ENCODE assay signal across 8 cellular contexts in genomic region chr5:132500931-132501628, GRCh38. TPM values are rescaled to one million over a fixed set of nuclear protein-coding genes. Genes with fewer than 3 reads are reported as not detected.
A peak's percentile ranks its signal among the peaks of the same experiment; 100 is the strongest.
DNase-seq lines count a peak whose midpoint lies in the region; ATAC-seq and TF ChIP-seq lines count a peak whose summit lies in the region.

No MANE protein-coding gene starts in this region.

- H4K20me1 ChIP-seq in PC-9 (ENCODE audit: insufficient read depth) = no peaks in the 10 kb centered on the region

- H3K4me1 ChIP-seq in PC-9 (replicated peaks; ENCODE audit: insufficient read depth) = peaks cover 46% of the 10 kb centered on the region

- H3K4me3 ChIP-seq in PC-9 (no peak overlapping the region), foreskin fibroblast (ENCODE audit: low read depth in 1 of 2, low read length in 2 of 2) (no peak overlapping the region)

- POLR2A ChIA-PET in PC-9 (lab: Charles Lee; ENCODE audit: unreplicated experiment) = no interaction called here

- H3K27me3 ChIP-seq in PC-9 (ENCODE audit: insufficient read depth, low read depth) = no peaks in the 10 kb centered on the region

- peaks cover 30% of the 10 kb centered on the region for H3F3A ChIP-seq in PC-9 (ENCODE audit: insufficient read depth, low read depth)

- no peak overlapping the region for H3K27ac ChIP-seq in PC-9

- CTCF ChIA-PET in PC-9 (lab: Charles Lee) = interaction anchor here (0.9 to 1.3 kb wide), 3 partner anchors 35 to 263 kb away, joined by 3 to 8 read pairs (median 3); no protein-coding TSS in a partner anchor

- intact Hi-C loops in PC-9 (cut with micrococcal nuclease; ENCODE audit: unreplicated experiment) = loop anchor here (1.0 to 2.0 kb wide), 2 partner anchors 115 to 436 kb away; no protein-coding TSS in a partner anchor

- H3K9me2 ChIP-seq in PC-9 (ENCODE audit: insufficient read depth) = no peaks in the 10 kb centered on the region

- peak; percentile 11 for DNase-seq in NCI-H2227 (lab: John Stamatoyannopoulos, UW; ENCODE audit: unreplicated experiment)
- no peak for DNase-seq in NCI-H2227 treated with DMSO at 0.1 percent for 48 hours (lab: John Stamatoyannopoulos, UW)
- DNase-seq in PC-9 = peak in 1 of 2 experiments; percentile 45
- peak; percentile 46 to 71 for DNase-seq in activated T-helper 1 cell treated with anti-CD3 and anti-CD28 coated beads, Interleukin-2, amount 50 U/mL, for 16 hours (ENCODE audit: low read depth in 1 of 2, low spot score in 1 of 2)
- peak; percentile 37 to 78 for DNase-seq in foreskin fibroblast
- DNase-seq in omental fat pad (ENCODE audit: low spot score) = no peak

- no peaks in the 10 kb centered on the region for H3K79me2 ChIP-seq in PC-9 (ENCODE audit: low read depth)

- TF ChIP-seq CTCF in PC-9 (conservative IDR thresholded peaks at IDR 0.05) (peak; percentile 89), foreskin fibroblast (IDR thresholded peaks at IDR 0.05; ENCODE audit: low read depth, low read length) (peak; percentile 78), omental fat pad (IDR thresholded peaks at IDR 0.05) (peak in 2 of 3 donors; percentile 76 to 88)

- no peak overlapping the region for H2AFZ ChIP-seq in PC-9

- BruUV-seq in PC-9 (replicated peaks; lab: Mats Ljungman, UMichigan) = no TSS peak

- ATAC-seq in HG03159 (IDR thresholded peaks at IDR 0.05; ENCODE audit: unreplicated experiment) = peak; percentile 33
- ATAC-seq in omental fat pad (ENCODE audit: low FRiP score) = no peak
- no peak for ATAC-seq in HG03139 (IDR thresholded peaks at IDR 0.05; ENCODE audit: unreplicated experiment)

- H3K36me3 ChIP-seq in PC-9 (ENCODE audit: low read depth) = no peaks in the 10 kb centered on the region

- H3K4me2 ChIP-seq in PC-9 = no peak overlapping the region

- H3K9me3 ChIP-seq in PC-9 (ENCODE audit: insufficient read depth, low read depth) = no peaks in the 10 kb centered on the region; the same call in 1 of the 2 replicates

RNA-seq across cellular contexts. Expression of gene IRF1, which starts 10.5 kb away (rescaled TPM):
- total RNA-seq in PC-9 (2021) (27.1 and 38.9 TPM in 2 replicates), omental fat pad (100 to 1,000 TPM in 3 of 4 donors, 10 to 100 TPM in 1; 23.5 to 172 (median 133) TPM)

RNA-seq across cellular contexts. Expression of gene IL5, which starts 42.2 kb away (rescaled TPM):
- total RNA-seq in PC-9 (2021) (not detected in 2 replicates), omental fat pad (not detected)

RNA-seq across cellular contexts. Expression of gene RAD50, which starts 55.7 kb away (rescaled TPM):
- total RNA-seq in PC-9 (2021) = 33.9 and 42.2 TPM in 2 replicates
- total RNA-seq in omental fat pad = 10 to 100 TPM; 23.4 to 37.4 (median 29.8) TPM

Comparison
In these comparisons a context has a peak if more than half of its experiments do, and no peak if none do; other contexts are left out.
1. DNase-seq: peak in NCI-H2227 (single experiment), activated T-helper 1 cell treated with anti-CD3 and anti-CD28 coated beads, Interleukin-2, amount 50 U/mL, for 16 hours (2 of 2) and foreskin fibroblast (2 of 2); none in NCI-H2227 treated with DMSO at 0.1 percent for 48 hours (single experiment) and omental fat pad (single experiment).
2. Peak in every context shown above with its lines, with median percentiles within 50 percentile points of each other: CTCF ChIP-seq.